10 cellular contexts compared by ENCODE assay signal in genomic region chrX:110402091-110402854, GRCh38. TPM values are rescaled to one million over a fixed set of nuclear protein-coding genes. Genes with fewer than 3 reads are reported as not detected.
A peak's percentile ranks its signal among the peaks of the same experiment; 100 is the strongest.
DNase-seq lines count a peak whose midpoint lies in the region; ATAC-seq, FAIRE-seq and TF ChIP-seq lines count a peak whose summit lies in the region.
"Had no signal": no experiment of that assay in that cellular context is flagged by ENCODE, and none has a peak within 500 bp of the region (broad histone marks: within the 10 kb centered on the region; RNA-seq: fewer than 3 reads in every experiment).

No MANE protein-coding gene starts in this region.

- no peaks in the 10 kb centered on the region for H3K4me1 Mint-ChIP-seq in stimulated activated effector memory CD8-positive, alpha-beta T cell treated with anti-CD3 and anti-CD28 coated beads, Interleukin-12 subunit alpha, Interleukin-12 subunit beta, amount 100 ng/mL, for 72 hours

- no peak overlapping the region for H3K4me3 Mint-ChIP-seq in stimulated activated effector memory CD8-positive, alpha-beta T cell treated with anti-CD3 and anti-CD28 coated beads, Interleukin-12 subunit alpha, Interleukin-12 subunit beta, amount 100 ng/mL, for 72 hours

- no peaks in the 10 kb centered on the region for H3K9me3 Mint-ChIP-seq in stimulated activated effector memory CD8-positive, alpha-beta T cell treated with anti-CD3 and anti-CD28 coated beads, Interleukin-12 subunit alpha, Interleukin-12 subunit beta, amount 100 ng/mL, for 72 hours

- peak; percentile 71 for ATAC-seq in Right ventricle myocardium superior (ENCODE audit: poor library complexity)
- no peak for ATAC-seq in stimulated activated effector memory CD8-positive, alpha-beta T cell treated with anti-CD3 and anti-CD28 coated beads, Interleukin-12 subunit alpha, Interleukin-12 subunit beta, amount 100 ng/mL, for 72 hours

- no peak for TF ChIP-seq POLR2A in H54 (IDR thresholded peaks at IDR 0.05; ENCODE audit: low read depth, low read length)

- peak; percentile 86 for FAIRE-seq in H54 (lab: Jason Lieb, UNC)

- no peak for DNase-seq in H54 (ENCODE audit: insufficient read length, low spot score)
- peak; percentile 78 for DNase-seq in amniotic epithelial cell (ENCODE audit: low read depth)
- peak; percentile 60 for DNase-seq in Right ventricle myocardium superior
- DNase-seq in renal cortical epithelial cell (ENCODE audit: low read depth) = peak; percentile 62
- DNase-seq in stimulated activated CD4-positive, alpha-beta T cell treated with anti-CD3 and anti-CD28 coated beads, Interleukin-12 subunit alpha, Interleukin-12 subunit beta, amount 100 ng/mL, for 4 hours = no peak
- no peak for DNase-seq in NCI-H2081 treated with DMSO at 0.1 percent for 48 hours (lab: John Stamatoyannopoulos, UW)
- DNase-seq in stimulated activated CD4-positive, alpha-beta T cell treated with anti-CD3 and anti-CD28 coated beads, Interleukin-4, amount 100 ng/mL, for 1 hour = no peak
- DNase-seq in stimulated activated effector memory CD8-positive, alpha-beta T cell treated with anti-CD3 and anti-CD28 coated beads, Interleukin-12 subunit alpha, Interleukin-12 subunit beta, amount 100 ng/mL, for 72 hours (ENCODE audit: low spot score in 2 of 2) = no peak
- DNase-seq: NCI-H526, T-helper 9 cell had no signal

- no peaks in the 10 kb centered on the region for H3K36me3 Mint-ChIP-seq in stimulated activated effector memory CD8-positive, alpha-beta T cell treated with anti-CD3 and anti-CD28 coated beads, Interleukin-12 subunit alpha, Interleukin-12 subunit beta, amount 100 ng/mL, for 72 hours

- no peak overlapping the region for H3K27ac Mint-ChIP-seq in stimulated activated effector memory CD8-positive, alpha-beta T cell treated with anti-CD3 and anti-CD28 coated beads, Interleukin-12 subunit alpha, Interleukin-12 subunit beta, amount 100 ng/mL, for 72 hours

- intact Hi-C loops in Right ventricle myocardium superior (cut with DNase I) = no loop called here

RNA-seq across cellular contexts. Expression of gene RTL9, which starts 43.6 kb away (rescaled TPM):
- total RNA-seq in Right ventricle myocardium superior (0.35 TPM), renal cortical epithelial cell (0.15 TPM in 1 of 2 replicates, not detected in the other)

Comparison
In these comparisons a context has a peak if more than half of its experiments do, and no peak if none do; other contexts are left out.
1. DNase-seq: peak in amniotic epithelial cell (single experiment), Right ventricle myocardium superior (single experiment) and renal cortical epithelial cell (single experiment); none in H54 (single experiment), stimulated activated CD4-positive, alpha-beta T cell treated with anti-CD3 and anti-CD28 coated beads, Interleukin-12 subunit alpha, Interleukin-12 subunit beta, amount 100 ng/mL, for 4 hours (single experiment), NCI-H2081 treated with DMSO at 0.1 percent for 48 hours (single experiment), stimulated activated CD4-positive, alpha-beta T cell treated with anti-CD3 and anti-CD28 coated beads, Interleukin-4, amount 100 ng/mL, for 1 hour (single experiment) and stimulated activated effector memory CD8-positive, alpha-beta T cell treated with anti-CD3 and anti-CD28 coated beads, Interleukin-12 subunit alpha, Interleukin-12 subunit beta, amount 100 ng/mL, for 72 hours (0 of 2).